In the genomic region with DNA sequence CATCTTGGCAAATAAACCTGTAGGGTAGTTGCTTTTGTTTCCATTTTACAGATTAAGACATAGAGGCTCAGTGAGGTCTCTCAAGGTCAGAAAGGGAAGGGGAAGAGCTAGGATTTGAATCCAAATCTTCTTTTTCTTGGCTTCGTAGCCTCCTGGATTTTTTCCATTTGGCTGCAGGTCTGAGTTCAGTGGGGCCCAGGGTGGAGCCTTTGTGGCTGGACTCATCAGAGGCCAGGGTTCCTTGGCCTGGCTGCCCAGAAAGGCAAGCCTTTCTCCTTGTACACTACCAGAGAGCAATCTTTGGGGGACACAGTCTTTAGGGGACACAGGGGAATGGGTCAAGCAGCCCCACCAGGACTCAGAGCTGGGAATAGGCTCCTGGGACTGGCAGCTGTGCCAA, we compare ENCODE assay signal across 1 cellular context.
A peak's percentile ranks its signal among the peaks of the same experiment; 100 is the strongest.
TF ChIP-seq lines count a peak whose summit lies in the region.

No MANE protein-coding gene starts in this region.

TF ChIP-seq in K562, 482 proteins besides CTCF, POLR2A, EP300 and RAD21:
- TF ChIP-seq, protein P1, sequence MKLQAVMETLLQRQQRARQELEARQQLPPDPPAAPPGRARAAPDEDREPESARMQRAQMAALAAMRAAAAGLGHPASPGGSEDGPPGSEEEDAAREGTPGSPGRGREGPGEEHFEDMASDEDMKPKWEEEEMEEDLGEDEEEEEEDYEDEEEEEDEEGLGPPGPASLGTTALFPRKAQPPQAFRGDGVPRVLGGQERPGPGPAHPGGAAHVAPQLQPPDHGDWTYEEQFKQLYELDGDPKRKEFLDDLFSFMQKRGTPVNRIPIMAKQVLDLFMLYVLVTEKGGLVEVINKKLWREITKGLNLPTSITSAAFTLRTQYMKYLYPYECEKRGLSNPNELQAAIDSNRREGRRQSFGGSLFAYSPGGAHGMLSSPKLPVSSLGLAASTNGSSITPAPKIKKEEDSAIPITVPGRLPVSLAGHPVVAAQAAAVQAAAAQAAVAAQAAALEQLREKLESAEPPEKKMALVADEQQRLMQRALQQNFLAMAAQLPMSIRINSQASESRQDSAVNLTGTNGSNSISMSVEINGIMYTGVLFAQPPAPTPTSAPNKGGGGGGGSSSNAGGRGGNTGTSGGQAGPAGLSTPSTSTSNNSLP (IDR thresholded peaks at IDR 0.05; ENCODE audit: borderline replicate concordance, low read depth, low read length), result no peak
- TF ChIP-seq GTF2E2 (tag; IDR thresholded peaks at IDR 0.05), result peak; percentile 35; the same call in 1 of the 2 replicates
- TF ChIP-seq, protein P2, sequence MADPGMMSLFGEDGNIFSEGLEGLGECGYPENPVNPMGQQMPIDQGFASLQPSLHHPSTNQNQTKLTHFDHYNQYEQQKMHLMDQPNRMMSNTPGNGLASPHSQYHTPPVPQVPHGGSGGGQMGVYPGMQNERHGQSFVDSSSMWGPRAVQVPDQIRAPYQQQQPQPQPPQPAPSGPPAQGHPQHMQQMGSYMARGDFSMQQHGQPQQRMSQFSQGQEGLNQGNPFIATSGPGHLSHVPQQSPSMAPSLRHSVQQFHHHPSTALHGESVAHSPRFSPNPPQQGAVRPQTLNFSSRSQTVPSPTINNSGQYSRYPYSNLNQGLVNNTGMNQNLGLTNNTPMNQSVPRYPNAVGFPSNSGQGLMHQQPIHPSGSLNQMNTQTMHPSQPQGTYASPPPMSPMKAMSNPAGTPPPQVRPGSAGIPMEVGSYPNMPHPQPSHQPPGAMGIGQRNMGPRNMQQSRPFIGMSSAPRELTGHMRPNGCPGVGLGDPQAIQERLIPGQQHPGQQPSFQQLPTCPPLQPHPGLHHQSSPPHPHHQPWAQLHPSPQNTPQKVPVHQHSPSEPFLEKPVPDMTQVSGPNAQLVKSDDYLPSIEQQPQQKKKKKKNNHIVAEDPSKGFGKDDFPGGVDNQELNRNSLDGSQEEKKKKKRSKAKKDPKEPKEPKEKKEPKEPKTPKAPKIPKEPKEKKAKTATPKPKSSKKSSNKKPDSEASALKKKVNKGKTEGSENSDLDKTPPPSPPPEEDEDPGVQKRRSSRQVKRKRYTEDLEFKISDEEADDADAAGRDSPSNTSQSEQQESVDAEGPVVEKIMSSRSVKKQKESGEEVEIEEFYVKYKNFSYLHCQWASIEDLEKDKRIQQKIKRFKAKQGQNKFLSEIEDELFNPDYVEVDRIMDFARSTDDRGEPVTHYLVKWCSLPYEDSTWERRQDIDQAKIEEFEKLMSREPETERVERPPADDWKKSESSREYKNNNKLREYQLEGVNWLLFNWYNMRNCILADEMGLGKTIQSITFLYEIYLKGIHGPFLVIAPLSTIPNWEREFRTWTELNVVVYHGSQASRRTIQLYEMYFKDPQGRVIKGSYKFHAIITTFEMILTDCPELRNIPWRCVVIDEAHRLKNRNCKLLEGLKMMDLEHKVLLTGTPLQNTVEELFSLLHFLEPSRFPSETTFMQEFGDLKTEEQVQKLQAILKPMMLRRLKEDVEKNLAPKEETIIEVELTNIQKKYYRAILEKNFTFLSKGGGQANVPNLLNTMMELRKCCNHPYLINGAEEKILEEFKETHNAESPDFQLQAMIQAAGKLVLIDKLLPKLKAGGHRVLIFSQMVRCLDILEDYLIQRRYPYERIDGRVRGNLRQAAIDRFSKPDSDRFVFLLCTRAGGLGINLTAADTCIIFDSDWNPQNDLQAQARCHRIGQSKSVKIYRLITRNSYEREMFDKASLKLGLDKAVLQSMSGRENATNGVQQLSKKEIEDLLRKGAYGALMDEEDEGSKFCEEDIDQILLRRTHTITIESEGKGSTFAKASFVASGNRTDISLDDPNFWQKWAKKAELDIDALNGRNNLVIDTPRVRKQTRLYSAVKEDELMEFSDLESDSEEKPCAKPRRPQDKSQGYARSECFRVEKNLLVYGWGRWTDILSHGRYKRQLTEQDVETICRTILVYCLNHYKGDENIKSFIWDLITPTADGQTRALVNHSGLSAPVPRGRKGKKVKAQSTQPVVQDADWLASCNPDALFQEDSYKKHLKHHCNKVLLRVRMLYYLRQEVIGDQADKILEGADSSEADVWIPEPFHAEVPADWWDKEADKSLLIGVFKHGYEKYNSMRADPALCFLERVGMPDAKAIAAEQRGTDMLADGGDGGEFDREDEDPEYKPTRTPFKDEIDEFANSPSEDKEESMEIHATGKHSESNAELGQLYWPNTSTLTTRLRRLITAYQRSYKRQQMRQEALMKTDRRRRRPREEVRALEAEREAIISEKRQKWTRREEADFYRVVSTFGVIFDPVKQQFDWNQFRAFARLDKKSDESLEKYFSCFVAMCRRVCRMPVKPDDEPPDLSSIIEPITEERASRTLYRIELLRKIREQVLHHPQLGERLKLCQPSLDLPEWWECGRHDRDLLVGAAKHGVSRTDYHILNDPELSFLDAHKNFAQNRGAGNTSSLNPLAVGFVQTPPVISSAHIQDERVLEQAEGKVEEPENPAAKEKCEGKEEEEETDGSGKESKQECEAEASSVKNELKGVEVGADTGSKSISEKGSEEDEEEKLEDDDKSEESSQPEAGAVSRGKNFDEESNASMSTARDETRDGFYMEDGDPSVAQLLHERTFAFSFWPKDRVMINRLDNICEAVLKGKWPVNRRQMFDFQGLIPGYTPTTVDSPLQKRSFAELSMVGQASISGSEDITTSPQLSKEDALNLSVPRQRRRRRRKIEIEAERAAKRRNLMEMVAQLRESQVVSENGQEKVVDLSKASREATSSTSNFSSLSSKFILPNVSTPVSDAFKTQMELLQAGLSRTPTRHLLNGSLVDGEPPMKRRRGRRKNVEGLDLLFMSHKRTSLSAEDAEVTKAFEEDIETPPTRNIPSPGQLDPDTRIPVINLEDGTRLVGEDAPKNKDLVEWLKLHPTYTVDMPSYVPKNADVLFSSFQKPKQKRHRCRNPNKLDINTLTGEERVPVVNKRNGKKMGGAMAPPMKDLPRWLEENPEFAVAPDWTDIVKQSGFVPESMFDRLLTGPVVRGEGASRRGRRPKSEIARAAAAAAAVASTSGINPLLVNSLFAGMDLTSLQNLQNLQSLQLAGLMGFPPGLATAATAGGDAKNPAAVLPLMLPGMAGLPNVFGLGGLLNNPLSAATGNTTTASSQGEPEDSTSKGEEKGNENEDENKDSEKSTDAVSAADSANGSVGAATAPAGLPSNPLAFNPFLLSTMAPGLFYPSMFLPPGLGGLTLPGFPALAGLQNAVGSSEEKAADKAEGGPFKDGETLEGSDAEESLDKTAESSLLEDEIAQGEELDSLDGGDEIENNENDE (IDR thresholded peaks at IDR 0.05; ENCODE audit: low read depth, low read length), result no peak
- no peak for TF ChIP-seq TBP (optimal IDR thresholded peaks at IDR 0.05; ENCODE audit: low read depth, low read length)
- no peak for TF ChIP-seq EZH2 (IDR thresholded peaks at IDR 0.05; ENCODE audit: borderline replicate concordance, low read depth, low read length)
- TF ChIP-seq ESRRA (IDR thresholded peaks at IDR 0.05; ENCODE audit: borderline replicate concordance, low read depth), result peak; percentile 39; the same call in 1 of the 2 replicates
- no peak for TF ChIP-seq HNRNPUL1 (IDR thresholded peaks at IDR 0.05; ENCODE audit: low read length)
- TF ChIP-seq, protein P3, sequence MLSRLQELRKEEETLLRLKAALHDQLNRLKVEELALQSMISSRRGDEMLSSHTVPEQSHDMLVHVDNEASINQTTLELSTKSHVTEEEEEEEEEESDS (CRISPR knock-in tag; IDR thresholded peaks at IDR 0.05), result no peak
